Comparison of ENCODE assay signal across 12 cellular contexts in the genomic region with DNA sequence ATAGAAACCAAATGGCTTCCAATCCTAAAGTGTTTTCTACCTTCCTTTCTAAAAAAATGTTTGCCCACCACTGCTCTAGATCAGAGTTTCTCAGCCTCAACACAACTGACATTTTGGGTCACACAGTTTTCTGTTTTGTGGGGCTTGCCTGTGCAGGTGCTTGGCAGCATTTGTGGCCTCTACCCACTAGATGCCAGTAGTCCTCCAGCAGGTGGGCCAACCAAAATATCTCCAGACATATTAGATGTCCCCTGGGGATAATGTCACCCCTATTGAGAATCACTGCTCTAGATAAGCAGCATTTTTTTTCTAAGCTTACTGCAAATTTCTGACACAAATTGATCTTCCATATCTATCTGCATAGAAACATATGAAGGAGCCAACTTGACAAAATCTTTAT. TPM values are rescaled to one million over a fixed set of nuclear protein-coding genes. Genes with fewer than 3 reads are reported as not detected.
A peak's percentile ranks its signal among the peaks of the same experiment; 100 is the strongest.
DNase-seq lines count a peak whose midpoint lies in the region; ATAC-seq and TF ChIP-seq lines count a peak whose summit lies in the region.
"Had no signal": no experiment of that assay in that cellular context is flagged by ENCODE, and none has a peak within 500 bp of the region (broad histone marks: within the 10 kb centered on the region; RNA-seq: fewer than 3 reads in every experiment).

No MANE protein-coding gene starts in this region.

- TF ChIP-seq CTCF in epithelial cell of proximal tubule (conservative IDR thresholded peaks at IDR 0.05; ENCODE audit: low read depth, low read length): peak; percentile 30

- CTCF ChIA-PET in HEK293T (lab: Yijun Ruan, JAX): no interaction called here

- no peak overlapping the region for H3K4me3 ChIP-seq in epithelial cell of proximal tubule (ENCODE audit: low read depth, low read length)

- no peak for DNase-seq in epithelial cell of proximal tubule (ENCODE audit: low read depth)
- no peak for DNase-seq in hypothalamus (lab: John Stamatoyannopoulos, UW)
- DNase-seq in GDM1 (lab: John Stamatoyannopoulos, UW): no peak
- no peak for DNase-seq in HEK293T (ENCODE audit: extremely low spot score)
- DNase-seq: activated T-cell treated with anti-CD3 and anti-CD28 coated beads, Interleukin-2, amount 50 U/mL, for 4 hours; hippocampal formation; mesenchymal stem cell; stimulated activated CD4-positive, alpha-beta T cell treated with anti-CD3 and anti-CD28 coated beads, Interleukin-2, amount 100 ng/mL, for 24 hours; stimulated activated naive CD8-positive, alpha-beta T cell treated with anti-CD3 and anti-CD28 coated beads, Interleukin-15, amount 100 ng/mL, for 72 hours had no signal

- ATAC-seq in GM18502 (IDR thresholded peaks at IDR 0.05; ENCODE audit: poor library complexity, unreplicated experiment): peak; percentile 83
- ATAC-seq in GM19397 (IDR thresholded peaks at IDR 0.05; ENCODE audit: unreplicated experiment): peak; percentile 81
- peak; percentile 57 for ATAC-seq in HG03108 (IDR thresholded peaks at IDR 0.05; ENCODE audit: unreplicated experiment)
- ATAC-seq: activated T-cell treated with anti-CD3 and anti-CD28 coated beads, Interleukin-2, amount 50 U/mL, for 4 hours; stimulated activated naive CD8-positive, alpha-beta T cell treated with anti-CD3 and anti-CD28 coated beads, Interleukin-15, amount 100 ng/mL, for 72 hours had no signal

- POLR2A ChIA-PET in HEK293T (lab: Yijun Ruan, JAX): no interaction called here

TF ChIP-seq in HEK293T, 16 proteins besides CTCF, POLR2A, EP300 and RAD21:
- no peak for TF ChIP-seq BHLHE40 (IDR thresholded peaks at IDR 0.05; ENCODE audit: borderline replicate concordance)

RNA-seq across cellular contexts. Expression of gene EPM2A, which starts 26.3 kb away (rescaled TPM):
- total RNA-seq in epithelial cell of proximal tubule: 3.0 and 6.2 TPM in 2 replicates

RNA-seq across cellular contexts. Expression of gene FBXO30, which starts 53.0 kb away (rescaled TPM):
- total RNA-seq in epithelial cell of proximal tubule: 4.3 and 5.9 TPM in 2 replicates
